2 cellular contexts compared by ENCODE assay signal in the genomic region with DNA sequence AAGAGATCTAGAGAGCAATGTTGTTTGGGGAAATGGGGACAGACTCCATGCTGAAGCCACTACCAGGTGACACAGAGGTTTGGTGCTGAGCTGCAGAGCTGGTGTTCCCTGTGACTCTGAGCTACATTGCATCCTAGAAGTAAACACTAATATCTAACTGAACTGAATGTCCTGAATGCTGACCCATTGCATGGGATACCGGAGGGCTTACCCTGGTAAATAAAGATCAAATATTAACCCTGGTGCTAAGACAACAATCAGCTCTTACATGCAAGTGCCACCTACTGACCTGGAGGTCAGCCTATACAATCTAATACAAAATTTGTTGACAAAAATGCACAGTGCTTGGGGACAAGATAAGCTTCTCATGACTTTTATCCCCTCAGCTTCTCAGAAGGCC.
TF ChIP-seq lines count a peak whose summit lies in the region.

No MANE protein-coding gene starts in this region.

TF ChIP-seq in liver, 16 proteins besides CTCF, POLR2A, EP300 and RAD21:
- TF ChIP-seq ATF3 (IDR thresholded peaks at IDR 0.05): no peak
- peak; percentile 36 for TF ChIP-seq NR2F2 (IDR thresholded peaks at IDR 0.05)
- peak; percentile 50 for TF ChIP-seq FOXA2 (IDR thresholded peaks at IDR 0.05)
- TF ChIP-seq YY1 (IDR thresholded peaks at IDR 0.05): no peak
- TF ChIP-seq, protein P1, sequence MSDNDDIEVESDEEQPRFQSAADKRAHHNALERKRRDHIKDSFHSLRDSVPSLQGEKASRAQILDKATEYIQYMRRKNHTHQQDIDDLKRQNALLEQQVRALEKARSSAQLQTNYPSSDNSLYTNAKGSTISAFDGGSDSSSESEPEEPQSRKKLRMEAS (IDR thresholded peaks at IDR 0.05): peak; percentile 9
- peak; percentile 38 for TF ChIP-seq FOXA1 (IDR thresholded peaks at IDR 0.05)
- no peak for TF ChIP-seq TAF1 (conservative IDR thresholded peaks at IDR 0.05)
- peak; percentile 66 for TF ChIP-seq SP1 (IDR thresholded peaks at IDR 0.05)
- TF ChIP-seq RXRA (IDR thresholded peaks at IDR 0.05): peak; percentile 69 to 72
- peak; percentile 54 to 59 for TF ChIP-seq HNF4A (conservative IDR thresholded peaks at IDR 0.05)

TF ChIP-seq in HepG2, 621 proteins besides CTCF, POLR2A, EP300 and RAD21:
- TF ChIP-seq ZNF766 (CRISPR knock-in tag; IDR thresholded peaks at IDR 0.05; ENCODE audit: borderline replicate concordance) (no peak), ZNF598 (CRISPR knock-in tag; IDR thresholded peaks at IDR 0.05; ENCODE audit: borderline replicate concordance) (no peak), POGZ (CRISPR knock-in tag; IDR thresholded peaks at IDR 0.05) (no peak), ZNF451 (CRISPR knock-in tag; IDR thresholded peaks at IDR 0.05) (no peak), SPEN (CRISPR knock-in tag; IDR thresholded peaks at IDR 0.05; ENCODE audit: low read depth) (no peak), MAFK (conservative IDR thresholded peaks at IDR 0.05 in 1 of 2, IDR thresholded peaks at IDR 0.05 in 1 of 2; ENCODE audit: low read length in 2 of 2) (no peak), ZKSCAN8 (CRISPR knock-in tag; IDR thresholded peaks at IDR 0.05; ENCODE audit: borderline replicate concordance) (no peak), MAFG (CRISPR knock-in tag; IDR thresholded peaks at IDR 0.05) (no peak), MXI1 (IDR thresholded peaks at IDR 0.05; ENCODE audit: borderline replicate concordance, low read depth, low read length) (no peak), NCOA1 (CRISPR knock-in tag; IDR thresholded peaks at IDR 0.05) (no peak), ZNF615 (CRISPR knock-in tag; IDR thresholded peaks at IDR 0.05; ENCODE audit: borderline replicate concordance) (no peak), HDAC6 (IDR thresholded peaks at IDR 0.05; ENCODE audit: low read depth, low read length) (no peak), NFE2 (CRISPR knock-in tag; IDR thresholded peaks at IDR 0.05) (no peak), ZNF431 (CRISPR knock-in tag; IDR thresholded peaks at IDR 0.05; ENCODE audit: borderline replicate concordance, low read depth) (no peak), PHF21A (CRISPR knock-in tag; IDR thresholded peaks at IDR 0.05) (no peak)
- TF ChIP-seq, protein P2, sequence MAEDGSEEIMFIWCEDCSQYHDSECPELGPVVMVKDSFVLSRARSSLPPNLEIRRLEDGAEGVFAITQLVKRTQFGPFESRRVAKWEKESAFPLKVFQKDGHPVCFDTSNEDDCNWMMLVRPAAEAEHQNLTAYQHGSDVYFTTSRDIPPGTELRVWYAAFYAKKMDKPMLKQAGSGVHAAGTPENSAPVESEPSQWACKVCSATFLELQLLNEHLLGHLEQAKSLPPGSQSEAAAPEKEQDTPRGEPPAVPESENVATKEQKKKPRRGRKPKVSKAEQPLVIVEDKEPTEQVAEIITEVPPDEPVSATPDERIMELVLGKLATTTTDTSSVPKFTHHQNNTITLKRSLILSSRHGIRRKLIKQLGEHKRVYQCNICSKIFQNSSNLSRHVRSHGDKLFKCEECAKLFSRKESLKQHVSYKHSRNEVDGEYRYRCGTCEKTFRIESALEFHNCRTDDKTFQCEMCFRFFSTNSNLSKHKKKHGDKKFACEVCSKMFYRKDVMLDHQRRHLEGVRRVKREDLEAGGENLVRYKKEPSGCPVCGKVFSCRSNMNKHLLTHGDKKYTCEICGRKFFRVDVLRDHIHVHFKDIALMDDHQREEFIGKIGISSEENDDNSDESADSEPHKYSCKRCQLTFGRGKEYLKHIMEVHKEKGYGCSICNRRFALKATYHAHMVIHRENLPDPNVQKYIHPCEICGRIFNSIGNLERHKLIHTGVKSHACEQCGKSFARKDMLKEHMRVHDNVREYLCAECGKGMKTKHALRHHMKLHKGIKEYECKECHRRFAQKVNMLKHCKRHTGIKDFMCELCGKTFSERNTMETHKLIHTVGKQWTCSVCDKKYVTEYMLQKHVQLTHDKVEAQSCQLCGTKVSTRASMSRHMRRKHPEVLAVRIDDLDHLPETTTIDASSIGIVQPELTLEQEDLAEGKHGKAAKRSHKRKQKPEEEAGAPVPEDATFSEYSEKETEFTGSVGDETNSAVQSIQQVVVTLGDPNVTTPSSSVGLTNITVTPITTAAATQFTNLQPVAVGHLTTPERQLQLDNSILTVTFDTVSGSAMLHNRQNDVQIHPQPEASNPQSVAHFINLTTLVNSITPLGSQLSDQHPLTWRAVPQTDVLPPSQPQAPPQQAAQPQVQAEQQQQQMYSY (CRISPR knock-in tag; IDR thresholded peaks at IDR 0.05): no peak
- TF ChIP-seq, protein P3, sequence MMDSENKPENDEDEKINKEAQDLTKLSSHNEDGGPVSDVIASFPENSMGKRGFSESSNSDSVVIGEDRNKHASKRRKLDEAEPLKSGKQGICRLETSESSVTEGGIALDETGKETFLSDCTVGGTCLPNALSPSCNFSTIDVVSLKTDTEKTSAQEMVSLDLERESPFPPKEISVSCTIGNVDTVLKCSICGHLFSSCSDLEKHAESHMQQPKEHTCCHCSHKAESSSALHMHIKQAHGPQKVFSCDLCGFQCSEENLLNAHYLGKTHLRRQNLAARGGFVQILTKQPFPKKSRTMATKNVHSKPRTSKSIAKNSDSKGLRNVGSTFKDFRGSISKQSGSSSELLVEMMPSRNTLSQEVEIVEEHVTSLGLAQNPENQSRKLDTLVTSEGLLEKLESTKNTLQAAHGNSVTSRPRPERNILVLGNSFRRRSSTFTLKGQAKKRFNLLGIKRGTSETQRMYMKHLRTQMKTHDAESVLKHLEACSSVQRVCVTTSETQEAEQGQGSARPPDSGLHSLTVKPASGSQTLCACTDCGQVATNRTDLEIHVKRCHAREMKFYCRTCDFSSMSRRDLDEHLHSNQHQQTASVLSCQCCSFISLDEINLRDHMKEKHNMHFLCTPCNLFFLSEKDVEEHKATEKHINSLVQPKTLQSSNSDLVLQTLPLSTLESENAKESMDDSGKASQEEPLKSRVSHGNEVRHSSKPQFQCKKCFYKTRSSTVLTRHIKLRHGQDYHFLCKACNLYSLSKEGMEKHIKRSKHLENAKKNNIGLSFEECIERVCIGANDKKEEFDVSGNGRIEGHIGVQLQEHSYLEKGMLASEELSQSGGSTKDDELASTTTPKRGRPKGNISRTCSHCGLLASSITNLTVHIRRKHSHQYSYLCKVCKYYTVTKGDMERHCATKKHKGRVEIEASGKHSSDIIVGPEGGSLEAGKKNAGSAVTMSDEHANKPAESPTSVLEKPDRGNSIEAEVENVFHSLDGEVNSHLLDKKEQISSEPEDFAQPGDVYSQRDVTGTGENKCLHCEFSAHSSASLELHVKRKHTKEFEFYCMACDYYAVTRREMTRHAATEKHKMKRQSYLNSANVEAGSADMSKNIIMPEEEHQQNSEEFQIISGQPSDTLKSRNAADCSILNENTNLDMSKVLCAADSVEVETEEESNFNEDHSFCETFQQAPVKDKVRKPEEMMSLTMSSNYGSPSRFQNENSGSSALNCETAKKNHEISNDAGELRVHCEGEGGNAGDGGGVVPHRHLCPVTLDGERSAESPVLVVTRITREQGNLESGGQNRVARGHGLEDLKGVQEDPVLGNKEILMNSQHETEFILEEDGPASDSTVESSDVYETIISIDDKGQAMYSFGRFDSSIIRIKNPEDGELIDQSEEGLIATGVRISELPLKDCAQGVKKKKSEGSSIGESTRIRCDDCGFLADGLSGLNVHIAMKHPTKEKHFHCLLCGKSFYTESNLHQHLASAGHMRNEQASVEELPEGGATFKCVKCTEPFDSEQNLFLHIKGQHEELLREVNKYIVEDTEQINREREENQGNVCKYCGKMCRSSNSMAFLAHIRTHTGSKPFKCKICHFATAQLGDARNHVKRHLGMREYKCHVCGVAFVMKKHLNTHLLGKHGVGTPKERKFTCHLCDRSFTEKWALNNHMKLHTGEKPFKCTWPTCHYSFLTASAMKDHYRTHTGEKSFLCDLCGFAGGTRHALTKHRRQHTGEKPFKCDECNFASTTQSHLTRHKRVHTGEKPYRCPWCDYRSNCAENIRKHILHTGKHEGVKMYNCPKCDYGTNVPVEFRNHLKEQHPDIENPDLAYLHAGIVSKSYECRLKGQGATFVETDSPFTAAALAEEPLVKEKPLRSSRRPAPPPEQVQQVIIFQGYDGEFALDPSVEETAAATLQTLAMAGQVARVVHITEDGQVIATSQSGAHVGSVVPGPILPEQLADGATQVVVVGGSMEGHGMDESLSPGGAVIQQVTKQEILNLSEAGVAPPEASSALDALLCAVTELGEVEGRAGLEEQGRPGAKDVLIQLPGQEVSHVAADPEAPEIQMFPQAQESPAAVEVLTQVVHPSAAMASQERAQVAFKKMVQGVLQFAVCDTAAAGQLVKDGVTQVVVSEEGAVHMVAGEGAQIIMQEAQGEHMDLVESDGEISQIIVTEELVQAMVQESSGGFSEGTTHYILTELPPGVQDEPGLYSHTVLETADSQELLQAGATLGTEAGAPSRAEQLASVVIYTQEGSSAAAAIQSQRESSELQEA (CRISPR knock-in tag; IDR thresholded peaks at IDR 0.05; ENCODE audit: not compliant biosample characterization): no peak
- TF ChIP-seq, protein P4, sequence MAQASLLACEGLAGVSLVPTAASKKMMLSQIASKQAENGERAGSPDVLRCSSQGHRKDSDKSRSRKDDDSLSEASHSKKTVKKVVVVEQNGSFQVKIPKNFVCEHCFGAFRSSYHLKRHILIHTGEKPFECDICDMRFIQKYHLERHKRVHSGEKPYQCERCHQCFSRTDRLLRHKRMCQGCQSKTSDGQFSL (CRISPR knock-in tag; IDR thresholded peaks at IDR 0.05): no peak
